17 cellular contexts compared by ENCODE assay signal in the genomic region with DNA sequence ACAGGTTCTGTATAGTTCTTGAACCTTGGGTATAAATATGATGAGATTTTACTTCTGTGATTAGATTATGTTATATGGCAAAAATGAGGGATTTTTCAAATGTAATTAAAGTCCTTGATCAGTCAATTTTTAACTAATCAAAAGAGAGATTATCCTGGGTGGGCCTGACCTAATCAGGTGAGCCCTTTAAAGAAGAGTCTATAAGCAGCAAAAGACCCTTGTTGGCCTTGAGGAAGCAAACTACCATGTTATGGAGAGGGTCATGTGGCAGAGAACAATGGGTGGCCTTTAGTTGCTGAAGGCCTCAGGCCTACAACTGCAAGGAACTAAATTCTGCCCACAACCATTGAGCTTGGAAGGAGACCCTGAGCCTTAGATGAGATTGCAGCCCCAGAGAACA.
DNase-seq lines count a peak whose midpoint lies in the region; ATAC-seq lines count a peak whose summit lies in the region.
"Had no signal": no experiment of that assay in that cellular context is flagged by ENCODE, and none has a peak within 500 bp of the region (broad histone marks: within the 10 kb centered on the region; RNA-seq: fewer than 3 reads in every experiment).

No MANE protein-coding gene starts in this region.

- no peaks in the 10 kb centered on the region for H3K9me3 Mint-ChIP-seq in activated naive CD4-positive, alpha-beta T cell treated with anti-CD3 and anti-CD28 coated beads, Interleukin-2, amount 50 U/mL, for 72 hours
- H3K9me3 Mint-ChIP-seq in activated naive CD8-positive, alpha-beta T cell treated with anti-CD3 and anti-CD28 coated beads, Interleukin-2, amount 50 U/mL, for 24 hours: no peaks in the 10 kb centered on the region
- H3K9me3 Mint-ChIP-seq in stimulated activated naive CD8-positive, alpha-beta T cell treated with anti-CD3 and anti-CD28 coated beads, Interleukin-15, amount 100 ng/mL, for 72 hours: no peaks in the 10 kb centered on the region

- no peaks in the 10 kb centered on the region for H3K36me3 ChIP-seq in KOPT-K1 (ENCODE audit: insufficient read depth, low read length)
- H3K36me3 ChIP-seq: WERI-Rb-1 had no signal

- peak overlapping the region; percentile 94 for H3K27ac ChIP-seq in KOPT-K1 (ENCODE audit: low read depth, low read length, poor library complexity, severe bottlenecking)
- H3K27ac ChIP-seq: body of pancreas, WERI-Rb-1 had no signal

- peaks cover 13 to 28% of the 10 kb centered on the region in 2 donors for H3K36me3 Mint-ChIP-seq in activated naive CD4-positive, alpha-beta T cell treated with anti-CD3 and anti-CD28 coated beads, Interleukin-2, amount 50 U/mL, for 72 hours
- peaks cover 6% of the 10 kb centered on the region for H3K36me3 Mint-ChIP-seq in activated naive CD8-positive, alpha-beta T cell treated with anti-CD3 and anti-CD28 coated beads, Interleukin-2, amount 50 U/mL, for 24 hours (ENCODE audit: low read depth)

- no peak for ATAC-seq in activated naive CD4-positive, alpha-beta T cell treated with anti-CD3 and anti-CD28 coated beads, Interleukin-2, amount 50 U/mL, for 72 hours
- no peak for ATAC-seq in activated naive CD8-positive, alpha-beta T cell treated with anti-CD3 and anti-CD28 coated beads, Interleukin-2, amount 50 U/mL, for 24 hours
- ATAC-seq in stimulated activated naive CD8-positive, alpha-beta T cell treated with anti-CD3 and anti-CD28 coated beads, Interleukin-15, amount 100 ng/mL, for 72 hours: no peak
- ATAC-seq: body of pancreas had no signal

- H3K4me3 Mint-ChIP-seq in activated naive CD8-positive, alpha-beta T cell treated with anti-CD3 and anti-CD28 coated beads, Interleukin-2, amount 50 U/mL, for 24 hours: no peak overlapping the region
- peak overlapping the region; percentile 6 to 36 for H3K4me3 Mint-ChIP-seq in stimulated activated naive CD8-positive, alpha-beta T cell treated with anti-CD3 and anti-CD28 coated beads, Interleukin-15, amount 100 ng/mL, for 72 hours

- no peak for DNase-seq in activated naive CD4-positive, alpha-beta T cell treated with anti-CD3 and anti-CD28 coated beads, Interleukin-2, amount 50 U/mL, for 72 hours (ENCODE audit: low spot score in 2 of 2)
- no peak for DNase-seq in activated naive CD4-positive, alpha-beta T cell treated with anti-CD3 and anti-CD28 coated beads, Interleukin-2, amount 50 U/mL, for 16 hours
- DNase-seq in activated naive CD8-positive, alpha-beta T cell treated with anti-CD3 and anti-CD28 coated beads, Interleukin-2, amount 50 U/mL, for 24 hours: no peak
- no peak for DNase-seq in stimulated activated naive CD8-positive, alpha-beta T cell treated with anti-CD3 and anti-CD28 coated beads, Interleukin-15, amount 100 ng/mL, for 72 hours
- DNase-seq in GM19238 (ENCODE audit: insufficient read length, low spot score): no peak
- no peak for DNase-seq in NCI-H2029 treated with DMSO at 0.1 percent for 48 hours (lab: John Stamatoyannopoulos, UW)
- DNase-seq: activated naive CD4-positive, alpha-beta T cell treated with Interleukin-2 at 50 U/mL for 16 hours; body of pancreas; EL; GOT3; head of caudate nucleus; NCI-H1436; NCI-H2171; occipital lobe; Right ventricle myocardium superior; WERI-Rb-1 had no signal

- H3K27ac Mint-ChIP-seq in activated naive CD4-positive, alpha-beta T cell treated with anti-CD3 and anti-CD28 coated beads, Interleukin-2, amount 50 U/mL, for 72 hours: peak overlapping the region; percentile 45
- H3K27ac Mint-ChIP-seq in activated naive CD8-positive, alpha-beta T cell treated with anti-CD3 and anti-CD28 coated beads, Interleukin-2, amount 50 U/mL, for 24 hours: peak overlapping the region; percentile 49
- no peak overlapping the region for H3K27ac Mint-ChIP-seq in stimulated activated naive CD8-positive, alpha-beta T cell treated with anti-CD3 and anti-CD28 coated beads, Interleukin-15, amount 100 ng/mL, for 72 hours

- H3K4me1 Mint-ChIP-seq in activated naive CD8-positive, alpha-beta T cell treated with anti-CD3 and anti-CD28 coated beads, Interleukin-2, amount 50 U/mL, for 24 hours: peaks cover 80% of the 10 kb centered on the region
- peaks cover 77% of the 10 kb centered on the region for H3K4me1 Mint-ChIP-seq in stimulated activated naive CD8-positive, alpha-beta T cell treated with anti-CD3 and anti-CD28 coated beads, Interleukin-15, amount 100 ng/mL, for 72 hours

- no peaks in the 10 kb centered on the region for H3K27me3 Mint-ChIP-seq in activated naive CD8-positive, alpha-beta T cell treated with anti-CD3 and anti-CD28 coated beads, Interleukin-2, amount 50 U/mL, for 24 hours
- no peaks in the 10 kb centered on the region for H3K27me3 Mint-ChIP-seq in stimulated activated naive CD8-positive, alpha-beta T cell treated with anti-CD3 and anti-CD28 coated beads, Interleukin-15, amount 100 ng/mL, for 72 hours

- no peaks in the 10 kb centered on the region for H3K9me3 ChIP-seq in KOPT-K1 (ENCODE audit: insufficient read depth, low read length, poor library complexity, severe bottlenecking)
- H3K9me3 ChIP-seq: body of pancreas had no signal

Comparison
In these comparisons a context has a peak if more than half of its experiments do, and no peak if none do; other contexts are left out.
1. H3K27ac Mint-ChIP-seq: peak in activated naive CD4-positive, alpha-beta T cell treated with anti-CD3 and anti-CD28 coated beads, Interleukin-2, amount 50 U/mL, for 72 hours (2 of 2) and activated naive CD8-positive, alpha-beta T cell treated with anti-CD3 and anti-CD28 coated beads, Interleukin-2, amount 50 U/mL, for 24 hours (single experiment); none in stimulated activated naive CD8-positive, alpha-beta T cell treated with anti-CD3 and anti-CD28 coated beads, Interleukin-15, amount 100 ng/mL, for 72 hours (0 of 2).